ENCODE assay signal across 20 cellular contexts in genomic region chr5:72455477-72455876, GRCh38. TPM values are rescaled to one million over a fixed set of nuclear protein-coding genes. Genes with fewer than 3 reads are reported as not detected.
"Had no signal": no experiment of that assay in that cellular context is flagged by ENCODE, and none has a peak within 500 bp of the region (broad histone marks: within the 10 kb centered on the region; RNA-seq: fewer than 3 reads in every experiment).

No MANE protein-coding gene starts in this region.

- ATAC-seq: activated CD8-positive, alpha-beta memory T cell treated with anti-CD3 and anti-CD28 coated beads, Interleukin-2, amount 10 ng/mL, durations not matched to agents 7 days and 5 days; pancreas; SK-N-SH treated with all-trans-retinoic acid at 6 μM for 48 hours; stimulated activated naive CD8-positive, alpha-beta T cell treated with anti-CD3 and anti-CD28 coated beads, Interleukin-15, Interleukin-2, amounts not matched to agents 100 U/mL and 50 U/mL, for 24 hours had no signal

- H3K9me3 ChIP-seq: ascending aorta, pancreas had no signal

- H3K36me3 ChIP-seq: ascending aorta, pancreas had no signal

- H3K27ac ChIP-seq: pancreas, VCaP had no signal

- H3K27me3 ChIP-seq: ascending aorta, pancreas had no signal

- DNase-seq: activated CD4-positive, alpha-beta memory T cell treated with anti-CD3 and anti-CD28 coated beads for 36 hours; activated CD8-positive, alpha-beta memory T cell treated with anti-CD3 and anti-CD28 coated beads, Interleukin-2, amount 10 ng/mL, durations not matched to agents 7 days and 5 days; activated naive CD4-positive, alpha-beta T cell treated with anti-CD3 and anti-CD28 coated beads for 36 hours; activated T-cell treated with anti-CD3 and anti-CD28 coated beads, Interleukin-2, amount 50 U/mL, for 1 hour; immature natural killer cell; pancreas; small intestine; stimulated activated CD4-positive, alpha-beta T cell treated with anti-CD3 and anti-CD28 coated beads, Interleukin-4, amount 100 ng/mL, for 4 hours; stimulated activated CD8-positive, alpha-beta memory T cell treated with anti-CD3 and anti-CD28 coated beads, Interleukin-4, amount 100 ng/mL, for 48 hours; stimulated activated naive CD8-positive, alpha-beta T cell treated with anti-CD3 and anti-CD28 coated beads, Interleukin-15, Interleukin-2, amounts not matched to agents 100 U/mL and 50 U/mL, for 24 hours; T-helper 1 cell; T1000 had no signal

- H3K4me3 ChIP-seq: ascending aorta, lung, pancreas had no signal

- FAIRE-seq: bronchial epithelial cell, endometrium, pancreas, small intestine had no signal

RNA-seq across cellular contexts. Expression of gene ZNF366, which starts 51.7 kb away (rescaled TPM):
- total RNA-seq: activated CD4-positive, alpha-beta memory T cell treated with anti-CD3 and anti-CD28 coated beads for 36 hours; activated CD8-positive, alpha-beta memory T cell treated with anti-CD3 and anti-CD28 coated beads, Interleukin-2, amount 10 ng/mL, durations not matched to agents 7 days and 5 days; activated naive CD4-positive, alpha-beta T cell treated with anti-CD3 and anti-CD28 coated beads for 36 hours; activated T-helper 2 cell treated with anti-CD3 and anti-CD28 coated beads, Interferon-gamma antibody, Interleukin-2, Interleukin-4, amounts not matched to agents 10 μg/mL and 5 μg/mL and 100 μg/mL, durations not matched to agents 14 hours and 24 hours and 36 hours; bronchial epithelial cell; mesothelial cell of epicardium had no signal
